9 cellular contexts compared by ENCODE assay signal in the genomic region with DNA sequence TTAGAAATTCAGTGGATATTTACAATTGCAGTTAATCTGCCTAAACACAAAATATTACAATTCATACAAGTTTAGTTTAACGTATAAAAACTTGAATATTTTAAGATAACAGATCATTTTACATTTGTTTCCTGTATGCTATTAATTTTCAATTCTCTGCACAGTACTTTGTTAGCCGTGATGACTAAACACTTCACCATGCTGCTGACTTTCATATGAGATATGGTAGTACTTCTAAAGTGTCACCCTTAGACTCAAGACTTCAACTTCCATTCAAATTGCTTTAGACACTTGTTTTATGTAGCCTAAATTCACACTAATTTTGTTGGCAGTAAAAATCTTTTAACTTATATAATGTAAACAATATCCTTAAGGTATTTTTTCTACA.
A peak's percentile ranks its signal among the peaks of the same experiment; 100 is the strongest.
DNase-seq lines count a peak whose midpoint lies in the region; ATAC-seq, FAIRE-seq and TF ChIP-seq lines count a peak whose summit lies in the region.
"Had no signal": no experiment of that assay in that cellular context is flagged by ENCODE, and none has a peak within 500 bp of the region (broad histone marks: within the 10 kb centered on the region; RNA-seq: fewer than 3 reads in every experiment).

No MANE protein-coding gene starts in this region.

- peak overlapping the region; percentile 49 for H3K4me2 ChIP-seq in DND-41 (ENCODE audit: insufficient read depth, low read length)
- peak overlapping the region; percentile 66 for H3K4me2 ChIP-seq in SK-N-SH
- H3K4me2 ChIP-seq in keratinocyte (ENCODE audit: control insufficient read depth, extremely low read depth, insufficient read depth, low read depth, low read length) = peak overlapping the region; percentile 70

- H3K4me1 ChIP-seq in DND-41 (ENCODE audit: insufficient read depth, low read length) = peaks cover 9% of the 10 kb centered on the region; the same call in 1 of the 2 replicates
- H3K4me1 ChIP-seq in SK-N-SH (ENCODE audit: control insufficient read depth in 1 of 2, insufficient read depth in 2 of 2, low read depth in 1 of 2, low read length in 1 of 2) = 0 out of 4 replicates have a peak, but pooled peaks cover 0 to 4% of the 10 kb centered on the region in 2 experiments
- peaks cover 4% of the 10 kb centered on the region for H3K4me1 ChIP-seq in keratinocyte (ENCODE audit: control insufficient read depth, extremely low read depth, insufficient read depth, low read length)
- no peaks in the 10 kb centered on the region for H3K4me1 ChIP-seq in ovary (ENCODE audit: insufficient read depth)

- no peak for TF ChIP-seq CTCF in DND-41 (IDR thresholded peaks at IDR 0.05; ENCODE audit: borderline replicate concordance, extremely low read depth, low read length, poor library complexity, severe bottlenecking)
- no peak for TF ChIP-seq CTCF in SK-N-SH (IDR thresholded peaks at IDR 0.05)
- TF ChIP-seq CTCF in keratinocyte (optimal IDR thresholded peaks at IDR 0.05 in 1 of 3, IDR thresholded peaks at IDR 0.05 in 1 of 3, conservative IDR thresholded peaks at IDR 0.05 in 1 of 3; ENCODE audit: extremely low read depth in 1 of 3, insufficient read depth in 2 of 3, low read length in 3 of 3) = no peak
- no peak for TF ChIP-seq CTCF in ovary (IDR thresholded peaks at IDR 0.05)

- CTCF ChIA-PET in SK-N-SH (lab: Yijun Ruan, JAX) = no interaction called here

- peak; percentile 67 for ATAC-seq in DND-41 (ENCODE audit: insufficient read depth, low read depth)
- peak; percentile 64 for ATAC-seq in HG02970 (IDR thresholded peaks at IDR 0.05; ENCODE audit: low FRiP score, unreplicated experiment)
- ATAC-seq in GM21360 (IDR thresholded peaks at IDR 0.05; ENCODE audit: unreplicated experiment) = no peak

- TF ChIP-seq EP300 in SK-N-SH (IDR thresholded peaks at IDR 0.05; ENCODE audit: borderline replicate concordance in 1 of 2, low read depth in 1 of 2, low read length in 1 of 2) = no peak
- TF ChIP-seq EP300 in ovary (IDR thresholded peaks at IDR 0.05) = no peak

- no peak for TF ChIP-seq POLR2A in ovary (IDR thresholded peaks at IDR 0.05)

- POLR2A ChIA-PET in SK-N-SH (lab: Yijun Ruan, JAX) = no interaction called here

- H2AFZ ChIP-seq in DND-41 (ENCODE audit: low read depth, low read length) (peak overlapping the region; percentile 25; the same call in 1 of the 2 replicates), SK-N-SH (ENCODE audit: low read depth) (peak overlapping the region; percentile 26), keratinocyte (ENCODE audit: control insufficient read depth, low read length) (no peak overlapping the region)

- dilution Hi-C loops in keratinocyte (cut with MboI; ENCODE audit: extremely low pct_ligation_motif_present, low sequenced_read_pairs) = no loop called here

- no peaks in the 10 kb centered on the region for H3K9me1 ChIP-seq in keratinocyte (ENCODE audit: control insufficient read depth, extremely low read depth, insufficient read depth, low read length)

- H3K9me2 ChIP-seq in SK-N-SH = no peaks in the 10 kb centered on the region

- TF ChIP-seq RAD21 in SK-N-SH (IDR thresholded peaks at IDR 0.05; ENCODE audit: low read length) = no peak

- H3K9ac ChIP-seq in DND-41 (ENCODE audit: low read depth, low read length) = peak overlapping the region; percentile 29
- H3K9ac ChIP-seq in SK-N-SH = peak overlapping the region; percentile 29; the same call in 1 of the 2 replicates
- H3K9ac ChIP-seq in keratinocyte (ENCODE audit: control insufficient read depth, extremely low read depth, insufficient read depth, low read length) = no peak overlapping the region

- H3F3A ChIP-seq in SK-N-SH (replicated peaks; ENCODE audit: insufficient read depth) = peaks cover 5% of the 10 kb centered on the region

- H3K27ac ChIP-seq in DND-41 (ENCODE audit: low read length) (no peak overlapping the region), SK-N-SH (ENCODE audit: low read depth in 2 of 2, low read length in 1 of 2) (peak overlapping the region in 1 of 2 experiments; percentile 55; a peak in 2 of 4 replicates), keratinocyte (ENCODE audit: control insufficient read depth, insufficient read depth, low read length) (no peak overlapping the region), ovary (no peak overlapping the region)

- H3K36me3 ChIP-seq in DND-41 (ENCODE audit: insufficient read depth, low read length) (no peaks in the 10 kb centered on the region), SK-N-SH (replicated peaks in 1 of 2; ENCODE audit: control insufficient read depth in 1 of 2, insufficient read depth in 2 of 2, low read length in 1 of 2) (no peaks in the 10 kb centered on the region), keratinocyte (ENCODE audit: control insufficient read depth in 2 of 2, extremely low read depth in 1 of 2, insufficient read depth in 2 of 2, low read length in 2 of 2) (no peaks in the 10 kb centered on the region), ovary (no peaks in the 10 kb centered on the region)

- peak overlapping the region in 1 of 2 experiments; percentile 33; a peak in 1 of 4 replicates for H3K4me3 ChIP-seq in DND-41 (ENCODE audit: low read depth in 1 of 2, low read length in 2 of 2)
- peak overlapping the region; percentile 38 to 47; a peak in 3 of 4 replicates for H3K4me3 ChIP-seq in SK-N-SH (ENCODE audit: low read depth in 2 of 2, low read length in 1 of 2)
- no peak overlapping the region for H3K4me3 ChIP-seq in keratinocyte (ENCODE audit: control insufficient read depth in 2 of 3, extremely low read depth in 1 of 3, insufficient read depth in 2 of 3, low read depth in 1 of 3, low read length in 3 of 3)
- no peak overlapping the region for H3K4me3 ChIP-seq in ovary

- H3K9me3 ChIP-seq in DND-41 (ENCODE audit: insufficient read depth, low read length, severe bottlenecking) (no peaks in the 10 kb centered on the region), SK-N-SH (no peaks in the 10 kb centered on the region), keratinocyte (ENCODE audit: control insufficient read depth, low read depth, low read length) (no peaks in the 10 kb centered on the region), ovary (no peaks in the 10 kb centered on the region)

- H3K27me3 ChIP-seq in DND-41 (ENCODE audit: insufficient read depth, low read length, poor library complexity) (no peaks in the 10 kb centered on the region), SK-N-SH (ENCODE audit: insufficient read depth) (no peaks in the 10 kb centered on the region), keratinocyte (ENCODE audit: control insufficient read depth, extremely low read depth, insufficient read depth, low read length) (no peaks in the 10 kb centered on the region), ovary (no peaks in the 10 kb centered on the region)

- WGBS in SK-N-SH (ENCODE audit: low lambda C conversion rate) = 5% methylated on average over 2 of the region's 2 CpGs
- WGBS in ovary, 3 donors = 51 to 67% (median 61%) methylated on average over 2 of the region's 2 CpGs

- intact Hi-C loops in ovary (cut with DNase I) = no loop called here

- H4K20me1 ChIP-seq in DND-41 (ENCODE audit: insufficient read depth, low read length) (no peaks in the 10 kb centered on the region), SK-N-SH (ENCODE audit: insufficient read depth) (no peaks in the 10 kb centered on the region), keratinocyte (ENCODE audit: control insufficient read depth, extremely low read depth, insufficient read depth, low read length) (no peaks in the 10 kb centered on the region)

- H3K79me2 ChIP-seq in DND-41 (ENCODE audit: insufficient read depth, low read length) = no peaks in the 10 kb centered on the region
- no peaks in the 10 kb centered on the region for H3K79me2 ChIP-seq in SK-N-SH (ENCODE audit: insufficient read depth)
- no peaks in the 10 kb centered on the region for H3K79me2 ChIP-seq in keratinocyte (ENCODE audit: control insufficient read depth, insufficient read depth, low read length)

- no peak for DNase-seq in DND-41
- no peak for DNase-seq in SK-N-SH
- no peak for DNase-seq in keratinocyte (ENCODE audit: low read depth, low spot score)
- DNase-seq in NCI-H1436 treated with DMSO at 0.1 percent for 48 hours (lab: John Stamatoyannopoulos, UW) = no peak
- DNase-seq in ovary = no peak
- DNase-seq in SHP77 (lab: John Stamatoyannopoulos, UW) = no peak
- DNase-seq: activated B cell treated with CpG ODN at 0.5 μM for 24 hours had no signal

- FAIRE-seq in keratinocyte (lab: Jason Lieb, UNC) = no peak

TF ChIP-seq in SK-N-SH, 30 proteins besides CTCF, POLR2A, EP300 and RAD21:
- TF ChIP-seq POLR2AphosphoS5 (IDR thresholded peaks at IDR 0.05; ENCODE audit: low read depth, low read length) (no peak), GABPA (IDR thresholded peaks at IDR 0.05; ENCODE audit: low read depth) (no peak), FOSL2 (IDR thresholded peaks at IDR 0.05; ENCODE audit: borderline replicate concordance, low read depth) (0 out of 2 replicates have a peak, but pooled peaks have one; percentile 17), PBX3 (IDR thresholded peaks at IDR 0.05) (peak; percentile 29), TEAD4 (IDR thresholded peaks at IDR 0.05; ENCODE audit: borderline replicate concordance, insufficient read depth) (no peak)
- TF ChIP-seq, protein P1, sequence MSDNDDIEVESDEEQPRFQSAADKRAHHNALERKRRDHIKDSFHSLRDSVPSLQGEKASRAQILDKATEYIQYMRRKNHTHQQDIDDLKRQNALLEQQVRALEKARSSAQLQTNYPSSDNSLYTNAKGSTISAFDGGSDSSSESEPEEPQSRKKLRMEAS (IDR thresholded peaks at IDR 0.05; ENCODE audit: low read depth) = no peak
TF ChIP-seq in SK-N-SH: peak in this region for 2.

Comparison
In these comparisons a context has a peak if more than half of its experiments do, and no peak if none do; other contexts are left out.
1. H3K4me3 ChIP-seq: peak in SK-N-SH (2 of 2); none in keratinocyte (0 of 3) and ovary (single experiment).
2. Peak in every context shown above with its lines, with median percentiles within 50 percentile points of each other: H3K4me2 ChIP-seq.